Comparison of ENCODE assay signal across 8 cellular contexts in the genomic region with DNA sequence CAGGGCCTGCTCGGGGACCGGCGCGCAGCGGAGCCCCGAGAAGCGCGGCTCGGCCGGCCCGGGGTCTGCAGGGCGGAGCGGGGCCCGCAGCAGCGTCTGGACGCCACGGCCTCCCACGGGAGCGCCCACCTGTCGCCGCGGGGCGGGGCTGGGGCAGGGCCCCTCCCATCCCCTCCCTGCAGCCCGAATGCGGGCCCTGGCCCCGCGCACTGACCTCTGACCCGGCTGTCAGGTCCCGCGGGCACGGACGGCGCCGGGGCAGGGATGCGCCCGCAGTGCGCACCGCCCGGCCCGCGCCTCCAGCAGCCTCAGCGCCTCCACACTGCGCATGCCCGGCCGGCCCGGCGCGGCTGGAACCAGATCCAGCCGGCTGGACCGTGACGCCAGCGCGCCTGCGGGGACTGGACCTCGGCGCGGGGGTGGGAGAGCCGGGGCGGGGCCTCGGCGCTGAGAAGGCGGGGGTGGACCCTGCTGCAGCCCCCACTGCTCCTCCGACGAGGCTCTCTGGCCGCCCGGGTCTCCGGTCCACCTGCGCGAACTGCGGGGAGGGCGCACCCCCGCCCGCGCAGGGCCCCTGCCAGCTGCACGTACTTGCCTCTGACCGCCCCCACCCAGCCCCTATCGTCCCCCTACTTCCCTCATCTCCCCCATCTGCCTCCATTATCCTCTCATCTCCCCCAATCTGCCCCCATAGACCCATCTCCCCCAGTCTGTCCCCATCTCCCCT. TPM values are rescaled to one million over a fixed set of nuclear protein-coding genes. Genes with fewer than 3 reads are reported as not detected.
A peak's percentile ranks its signal among the peaks of the same experiment; 100 is the strongest.
DNase-seq lines count a peak whose midpoint lies in the region; ATAC-seq and TF ChIP-seq lines count a peak whose summit lies in the region.

No MANE protein-coding gene starts in this region.

- no peaks in the 10 kb centered on the region for H3K4me1 Mint-ChIP-seq in Caco-2 (ENCODE audit: low read depth, unreplicated experiment)
- H3K4me1 Mint-ChIP-seq in activated T-helper 2 cell treated with anti-CD3 and anti-CD28 coated beads, Interferon-gamma antibody, Interleukin-2, Interleukin-4, amounts not matched to agents 10 μg/mL and 5 μg/mL and 100 μg/mL, durations not matched to agents 14 hours and 24 hours and 36 hours (ENCODE audit: low read depth), result peaks cover 25% of the 10 kb centered on the region
- H3K4me1 Mint-ChIP-seq in natural killer cell treated with Interleukin-12 subunit alpha and Interleukin-12 subunit beta and Interleukin-15 and Interleukin-18, amount 100 ng/mL, for 72 hours (ENCODE audit: low read depth in 2 of 2), result peaks cover 6 to 29% of the 10 kb centered on the region in 2 donors
- H3K4me1 Mint-ChIP-seq in stimulated activated naive B cell treated with anti-CD40 and anti-IgM and Interleukin-4, amounts not matched to agents 10 μg/mL and 1 μg/mL and 100 μg/mL, for 72 hours, result peaks cover 59 to 72% of the 10 kb centered on the region in 2 donors

- H3K27ac ChIP-seq in PC-9, result peak overlapping the region; percentile 35; the same call in 1 of the 2 replicates

- H3K9me3 Mint-ChIP-seq in Caco-2 (ENCODE audit: unreplicated experiment), result no peaks in the 10 kb centered on the region
- no peaks in the 10 kb centered on the region for H3K9me3 Mint-ChIP-seq in activated T-helper 2 cell treated with anti-CD3 and anti-CD28 coated beads, Interferon-gamma antibody, Interleukin-2, Interleukin-4, amounts not matched to agents 10 μg/mL and 5 μg/mL and 100 μg/mL, durations not matched to agents 14 hours and 24 hours and 36 hours
- H3K9me3 Mint-ChIP-seq in natural killer cell treated with Interleukin-12 subunit alpha and Interleukin-12 subunit beta and Interleukin-15 and Interleukin-18, amount 100 ng/mL, for 72 hours, result no peaks in the 10 kb centered on the region
- H3K9me3 Mint-ChIP-seq in stimulated activated naive B cell treated with anti-CD40 and anti-IgM and Interleukin-4, amounts not matched to agents 10 μg/mL and 1 μg/mL and 100 μg/mL, for 72 hours, result no peaks in the 10 kb centered on the region

- H3K36me3 ChIP-seq in Caco-2 (ENCODE audit: control insufficient read depth, insufficient read depth, low read length) (peaks cover 7% of the 10 kb centered on the region), PC-9 (ENCODE audit: low read depth) (no peaks in the 10 kb centered on the region)

- H3K4me3 Mint-ChIP-seq in Caco-2 (ENCODE audit: unreplicated experiment), result peak overlapping the region; percentile 76
- H3K4me3 Mint-ChIP-seq in activated T-helper 2 cell treated with anti-CD3 and anti-CD28 coated beads, Interferon-gamma antibody, Interleukin-2, Interleukin-4, amounts not matched to agents 10 μg/mL and 5 μg/mL and 100 μg/mL, durations not matched to agents 14 hours and 24 hours and 36 hours (ENCODE audit: low read depth), result peak overlapping the region; percentile 79
- H3K4me3 Mint-ChIP-seq in natural killer cell treated with Interleukin-12 subunit alpha and Interleukin-12 subunit beta and Interleukin-15 and Interleukin-18, amount 100 ng/mL, for 72 hours, result peak overlapping the region; percentile 79
- H3K4me3 Mint-ChIP-seq in stimulated activated naive B cell treated with anti-CD40 and anti-IgM and Interleukin-4, amounts not matched to agents 10 μg/mL and 1 μg/mL and 100 μg/mL, for 72 hours, result peak overlapping the region; percentile 91 to 92

- H3F3A ChIP-seq in PC-9 (ENCODE audit: insufficient read depth, low read depth), result 0 out of 2 replicates have a peak, but pooled peaks cover 24% of the 10 kb centered on the region

- H3K9me2 ChIP-seq in PC-9 (ENCODE audit: insufficient read depth), result no peaks in the 10 kb centered on the region

- H3K4me3 ChIP-seq in Caco-2 (ENCODE audit: low read depth, low read length), result peak overlapping the region; percentile 69
- H3K4me3 ChIP-seq in PC-9, result peak overlapping the region; percentile 69
- H3K4me3 ChIP-seq in fibroblast of pulmonary artery (replicated peaks; ENCODE audit: low read depth, low read length), result peak overlapping the region; percentile 60

- peak overlapping the region; percentile 76 for H3K27ac Mint-ChIP-seq in Caco-2 (ENCODE audit: unreplicated experiment)
- peak overlapping the region; percentile 89 for H3K27ac Mint-ChIP-seq in activated T-helper 2 cell treated with anti-CD3 and anti-CD28 coated beads, Interferon-gamma antibody, Interleukin-2, Interleukin-4, amounts not matched to agents 10 μg/mL and 5 μg/mL and 100 μg/mL, durations not matched to agents 14 hours and 24 hours and 36 hours
- peak overlapping the region; percentile 39 to 54 for H3K27ac Mint-ChIP-seq in natural killer cell treated with Interleukin-12 subunit alpha and Interleukin-12 subunit beta and Interleukin-15 and Interleukin-18, amount 100 ng/mL, for 72 hours
- peak overlapping the region; percentile 91 for H3K27ac Mint-ChIP-seq in stimulated activated naive B cell treated with anti-CD40 and anti-IgM and Interleukin-4, amounts not matched to agents 10 μg/mL and 1 μg/mL and 100 μg/mL, for 72 hours

- peak; percentile 40 for ATAC-seq in GM19468 (IDR thresholded peaks at IDR 0.05; ENCODE audit: extremely low read depth, unreplicated experiment)
- ATAC-seq in natural killer cell treated with Interleukin-12 subunit alpha and Interleukin-12 subunit beta and Interleukin-15 and Interleukin-18, amount 100 ng/mL, for 72 hours, result peak; percentile 91 to 94
- peak; percentile 53 to 64 for ATAC-seq in stimulated activated naive B cell treated with anti-CD40 and anti-IgM and Interleukin-4, amounts not matched to agents 10 μg/mL and 1 μg/mL and 100 μg/mL, for 72 hours (replicated peaks)

- no peaks in the 10 kb centered on the region for H3K9me3 ChIP-seq in Caco-2
- no peaks in the 10 kb centered on the region for H3K9me3 ChIP-seq in PC-9 (ENCODE audit: insufficient read depth, low read depth)

- peak overlapping the region; percentile 70 for H3K4me2 ChIP-seq in PC-9

- intact Hi-C loops in Caco-2 (cut with micrococcal nuclease; ENCODE audit: unreplicated experiment) (no loop called here), PC-9 (cut with micrococcal nuclease; ENCODE audit: unreplicated experiment) (no loop called here)
- intact Hi-C loops in activated T-helper 2 cell treated with anti-CD3 and anti-CD28 coated beads, Interferon-gamma antibody, Interleukin-2, Interleukin-4, amounts not matched to agents 10 μg/mL and 5 μg/mL and 100 μg/mL, durations not matched to agents 14 hours and 24 hours and 36 hours (cut with micrococcal nuclease), result loop anchor here (1.0 to 2.0 kb wide), 3 partner anchors 21 to 53 kb away; a partner anchor contains a TSS

- H4K20me1 ChIP-seq in PC-9 (ENCODE audit: insufficient read depth), result peaks cover 21% of the 10 kb centered on the region; the same call in 1 of the 2 replicates

- peak; percentile 90 to 95 for DNase-seq in Caco-2
- DNase-seq in HS-27A (ENCODE audit: low read depth), result peak; percentile 12
- peak; percentile 59 to 95 for DNase-seq in PC-9
- DNase-seq in activated T-helper 2 cell treated with anti-CD3 and anti-CD28 coated beads, Interferon-gamma antibody, Interleukin-2, Interleukin-4, amounts not matched to agents 10 μg/mL and 5 μg/mL and 100 μg/mL, durations not matched to agents 14 hours and 24 hours and 36 hours (ENCODE audit: low spot score), result peak; percentile 80
- peak; percentile 89 for DNase-seq in fibroblast of pulmonary artery (ENCODE audit: low read depth)
- DNase-seq in natural killer cell treated with Interleukin-12 subunit alpha and Interleukin-12 subunit beta and Interleukin-15 and Interleukin-18, amount 100 ng/mL, for 72 hours (ENCODE audit: low spot score), result peak; percentile 92
- peak; percentile 87 for DNase-seq in stimulated activated naive B cell treated with anti-CD40 and anti-IgM and Interleukin-4, amounts not matched to agents 10 μg/mL and 1 μg/mL and 100 μg/mL, for 72 hours

- H3K79me2 ChIP-seq in PC-9 (ENCODE audit: low read depth), result peaks cover 27% of the 10 kb centered on the region

- TF ChIP-seq CTCF in Caco-2 (IDR thresholded peaks at IDR 0.05; ENCODE audit: insufficient read depth in 1 of 2, low read depth in 1 of 2, low read length in 1 of 2, severe bottlenecking in 1 of 2, unreplicated experiment in 1 of 2), result no peak
- TF ChIP-seq CTCF in PC-9 (conservative IDR thresholded peaks at IDR 0.05), result no peak
- TF ChIP-seq CTCF in fibroblast of pulmonary artery (IDR thresholded peaks at IDR 0.05; ENCODE audit: low read length, missing control alignments), result no peak

- peaks cover 11% of the 10 kb centered on the region for H3K4me1 ChIP-seq in Caco-2
- peaks cover 14% of the 10 kb centered on the region for H3K4me1 ChIP-seq in PC-9 (replicated peaks; ENCODE audit: insufficient read depth)

- H3K27me3 ChIP-seq in Caco-2 (replicated peaks; ENCODE audit: control insufficient read depth, insufficient read depth, low read length) (no peaks in the 10 kb centered on the region), PC-9 (ENCODE audit: insufficient read depth, low read depth) (no peaks in the 10 kb centered on the region)

- no TSS peak for BruUV-seq in Caco-2 (replicated peaks; lab: Mats Ljungman, UMichigan)
- BruUV-seq in PC-9 (replicated peaks; lab: Mats Ljungman, UMichigan), result no TSS peak

- POLR2A ChIA-PET in Caco-2 (lab: Charles Lee), result no interaction called here
- POLR2A ChIA-PET in PC-9 (lab: Charles Lee; ENCODE audit: unreplicated experiment), result no interaction called here

- peak overlapping the region; percentile 72 for H2AFZ ChIP-seq in PC-9

- no peaks in the 10 kb centered on the region for H3K27me3 Mint-ChIP-seq in Caco-2 (ENCODE audit: insufficient read depth, unreplicated experiment)
- H3K27me3 Mint-ChIP-seq in activated T-helper 2 cell treated with anti-CD3 and anti-CD28 coated beads, Interferon-gamma antibody, Interleukin-2, Interleukin-4, amounts not matched to agents 10 μg/mL and 5 μg/mL and 100 μg/mL, durations not matched to agents 14 hours and 24 hours and 36 hours (ENCODE audit: low read depth), result no peaks in the 10 kb centered on the region
- H3K27me3 Mint-ChIP-seq in natural killer cell treated with Interleukin-12 subunit alpha and Interleukin-12 subunit beta and Interleukin-15 and Interleukin-18, amount 100 ng/mL, for 72 hours, result no peaks in the 10 kb centered on the region
- H3K27me3 Mint-ChIP-seq in stimulated activated naive B cell treated with anti-CD40 and anti-IgM and Interleukin-4, amounts not matched to agents 10 μg/mL and 1 μg/mL and 100 μg/mL, for 72 hours, result no peaks in the 10 kb centered on the region

- CTCF ChIA-PET in Caco-2 (lab: Charles Lee) (interaction anchor here (0.9 kb wide), 1 partner anchor 148 kb away, joined by 5 read pairs; no protein-coding TSS in a partner anchor), PC-9 (lab: Charles Lee) (interaction anchor here (0.6 kb wide), 1 partner anchor 212 kb away, joined by 5 read pairs; no protein-coding TSS in a partner anchor)

- peaks cover 28% of the 10 kb centered on the region for H3K36me3 Mint-ChIP-seq in Caco-2 (ENCODE audit: insufficient read depth, unreplicated experiment)
- peaks cover 7% of the 10 kb centered on the region for H3K36me3 Mint-ChIP-seq in activated T-helper 2 cell treated with anti-CD3 and anti-CD28 coated beads, Interferon-gamma antibody, Interleukin-2, Interleukin-4, amounts not matched to agents 10 μg/mL and 5 μg/mL and 100 μg/mL, durations not matched to agents 14 hours and 24 hours and 36 hours (ENCODE audit: low read depth)
- H3K36me3 Mint-ChIP-seq in natural killer cell treated with Interleukin-12 subunit alpha and Interleukin-12 subunit beta and Interleukin-15 and Interleukin-18, amount 100 ng/mL, for 72 hours, result no peaks in the 10 kb centered on the region
- peaks cover 35 to 40% of the 10 kb centered on the region in 2 donors for H3K36me3 Mint-ChIP-seq in stimulated activated naive B cell treated with anti-CD40 and anti-IgM and Interleukin-4, amounts not matched to agents 10 μg/mL and 1 μg/mL and 100 μg/mL, for 72 hours

RNA-seq across cellular contexts. Expression of a gene that starts 16.1 kb away (rescaled TPM):
- total RNA-seq in Caco-2 (2022) (1.8 and 3.0 TPM in 2 replicates), PC-9 (2021) (3.4 and 4.3 TPM in 2 replicates)
- 5.6 and 6.7 TPM in 2 replicates for total RNA-seq in activated T-helper 2 cell treated with anti-CD3 and anti-CD28 coated beads, Interferon-gamma antibody, Interleukin-2, Interleukin-4, amounts not matched to agents 10 μg/mL and 5 μg/mL and 100 μg/mL, durations not matched to agents 14 hours and 24 hours and 36 hours
- 1 to 10 TPM in 1 of 2 donors, under 1 TPM in 1; 0.89 to 8.1 TPM for total RNA-seq in natural killer cell treated with Interleukin-12 subunit alpha and Interleukin-12 subunit beta and Interleukin-15 and Interleukin-18, amount 100 ng/mL, for 72 hours

RNA-seq across cellular contexts. Expression of a gene that starts 45.2 kb away (rescaled TPM):
- total RNA-seq in Caco-2 (2022), result 24.0 and 25.1 TPM in 2 replicates
- 0.63 TPM in 1 of 2 replicates, not detected in the other for total RNA-seq in PC-9 (2021)
- not detected in 2 replicates for total RNA-seq in activated T-helper 2 cell treated with anti-CD3 and anti-CD28 coated beads, Interferon-gamma antibody, Interleukin-2, Interleukin-4, amounts not matched to agents 10 μg/mL and 5 μg/mL and 100 μg/mL, durations not matched to agents 14 hours and 24 hours and 36 hours
- not detected for total RNA-seq in natural killer cell treated with Interleukin-12 subunit alpha and Interleukin-12 subunit beta and Interleukin-15 and Interleukin-18, amount 100 ng/mL, for 72 hours

RNA-seq across cellular contexts. Expression of a gene that starts 52.9 kb away (rescaled TPM):
- total RNA-seq in Caco-2 (2022), result 24.8 and 25.6 TPM in 2 replicates
- total RNA-seq in PC-9 (2021), result 28.9 and 29.3 TPM in 2 replicates
- total RNA-seq in activated T-helper 2 cell treated with anti-CD3 and anti-CD28 coated beads, Interferon-gamma antibody, Interleukin-2, Interleukin-4, amounts not matched to agents 10 μg/mL and 5 μg/mL and 100 μg/mL, durations not matched to agents 14 hours and 24 hours and 36 hours, result 15.0 and 17.2 TPM in 2 replicates
- 10 to 100 TPM; 17.2 to 19.9 TPM for total RNA-seq in natural killer cell treated with Interleukin-12 subunit alpha and Interleukin-12 subunit beta and Interleukin-15 and Interleukin-18, amount 100 ng/mL, for 72 hours

RNA-seq across cellular contexts. Expression of a gene that starts 59.7 kb away (rescaled TPM):
- total RNA-seq in Caco-2 (2022), result 0.25 TPM in 1 of 2 replicates, not detected in the other
- total RNA-seq in PC-9 (2021), result 0.37 and 0.85 TPM in 2 replicates
- total RNA-seq in activated T-helper 2 cell treated with anti-CD3 and anti-CD28 coated beads, Interferon-gamma antibody, Interleukin-2, Interleukin-4, amounts not matched to agents 10 μg/mL and 5 μg/mL and 100 μg/mL, durations not matched to agents 14 hours and 24 hours and 36 hours, result 0.37 and 0.46 TPM in 2 replicates
- not detected for total RNA-seq in natural killer cell treated with Interleukin-12 subunit alpha and Interleukin-12 subunit beta and Interleukin-15 and Interleukin-18, amount 100 ng/mL, for 72 hours

Comparison
In these comparisons a context has a peak if more than half of its experiments do, and no peak if none do; other contexts are left out.
1. Peak in every context shown above with its lines: DNase-seq, ATAC-seq, H3K4me3 ChIP-seq and H3K27ac ChIP-seq.
2. DNase-seq: peak in every context shown above with its lines; median percentile 92 in Caco-2; 92 in natural killer cell treated with Interleukin-12 subunit alpha and Interleukin-12 subunit beta and Interleukin-15 and Interleukin-18, amount 100 ng/mL, for 72 hours; 89 in fibroblast of pulmonary artery; 87 in stimulated activated naive B cell treated with anti-CD40 and anti-IgM and Interleukin-4, amounts not matched to agents 10 μg/mL and 1 μg/mL and 100 μg/mL, for 72 hours; 80 in activated T-helper 2 cell treated with anti-CD3 and anti-CD28 coated beads, Interferon-gamma antibody, Interleukin-2, Interleukin-4, amounts not matched to agents 10 μg/mL and 5 μg/mL and 100 μg/mL, durations not matched to agents 14 hours and 24 hours and 36 hours; 77 in PC-9; 12 in HS-27A.
3. ATAC-seq: peak in every context shown above with its lines; median percentile 92 in natural killer cell treated with Interleukin-12 subunit alpha and Interleukin-12 subunit beta and Interleukin-15 and Interleukin-18, amount 100 ng/mL, for 72 hours; 58 in stimulated activated naive B cell treated with anti-CD40 and anti-IgM and Interleukin-4, amounts not matched to agents 10 μg/mL and 1 μg/mL and 100 μg/mL, for 72 hours; 40 in GM19468.
4. RNA of a gene that starts 45.2 kb away (total RNA-seq): 24.0 to 25.1 TPM in Caco-2; 0.63 TPM in PC-9, not detected in natural killer cell treated with Interleukin-12 subunit alpha and Interleukin-12 subunit beta and Interleukin-15 and Interleukin-18, amount 100 ng/mL, for 72 hours and not detected in activated T-helper 2 cell treated with anti-CD3 and anti-CD28 coated beads, Interferon-gamma antibody, Interleukin-2, Interleukin-4, amounts not matched to agents 10 μg/mL and 5 μg/mL and 100 μg/mL, durations not matched to agents 14 hours and 24 hours and 36 hours; every median in the first group is over 10 times any median in the second.